8 cellular contexts compared by ENCODE assay signal in the genomic region with DNA sequence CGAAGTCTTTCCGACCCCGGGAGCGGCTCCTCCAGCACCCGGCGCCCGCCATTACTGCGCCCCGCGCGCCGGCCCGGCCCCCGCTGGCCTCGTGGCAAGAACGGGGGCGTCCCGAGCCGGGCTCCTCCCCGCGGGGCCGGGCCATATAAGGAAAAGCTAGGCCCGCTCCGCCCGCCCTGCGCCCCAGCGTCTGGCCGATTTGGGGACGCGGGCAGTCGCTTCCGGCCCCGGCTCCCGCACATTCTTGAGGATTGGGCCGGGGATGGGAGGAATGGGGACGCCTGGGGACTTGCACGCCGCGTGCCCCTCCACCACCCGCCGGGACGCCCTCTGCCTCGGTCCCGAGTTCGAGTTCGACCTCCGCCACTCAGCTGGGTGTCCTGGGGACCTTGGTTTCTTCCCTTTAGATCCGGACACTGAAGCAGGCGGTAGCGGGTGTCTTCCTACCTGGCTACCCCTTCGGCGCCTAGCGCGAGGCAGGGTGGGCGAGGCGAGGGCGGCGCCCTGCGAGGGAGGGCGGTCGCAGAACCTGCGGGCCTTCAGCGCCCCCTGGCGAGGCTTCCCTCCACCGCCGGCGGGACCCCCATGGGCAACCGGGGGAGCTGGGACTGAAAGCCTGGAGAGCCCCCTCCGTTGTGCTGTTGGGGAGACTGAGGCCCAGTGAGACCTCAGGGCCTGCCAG. TPM values are rescaled to one million over a fixed set of nuclear protein-coding genes. Genes with fewer than 3 reads are reported as not detected.
DNase-seq lines count a peak whose midpoint lies in the region; ATAC-seq and TF ChIP-seq lines count a peak whose summit lies in the region.

No MANE protein-coding gene starts in this region.

- no peak overlapping the region for H3K27ac ChIP-seq in PC-3 (ENCODE audit: low read length)

- peaks cover 33% of the 10 kb centered on the region for H3K4me1 ChIP-seq in PC-3 (ENCODE audit: insufficient read depth, low read length)

- peak; percentile 86 for TF ChIP-seq POLR2A in GM15510 (IDR thresholded peaks at IDR 0.05; ENCODE audit: borderline replicate concordance, extremely low read depth, insufficient read length)

- peaks cover 13% of the 10 kb centered on the region for H3K4me1 Mint-ChIP-seq in activated T-helper 17 cell treated with anti-CD3 and anti-CD28 coated beads, Interleukin-2, amount 50 U/mL, for 72 hours
- peaks cover 32 to 33% of the 10 kb centered on the region in 2 donors for H3K4me1 Mint-ChIP-seq in natural killer cell treated with Interleukin-12 subunit alpha and Interleukin-12 subunit beta and Interleukin-15 and Interleukin-18, amount 100 ng/mL, for 72 hours (ENCODE audit: low read depth in 2 of 2)
- H3K4me1 Mint-ChIP-seq in stimulated activated naive CD8-positive, alpha-beta T cell treated with anti-CD3 and anti-CD28 coated beads, Interleukin-15, Interleukin-2, amounts not matched to agents 100 ng/mL and 50 ng/mL, for 24 hours (ENCODE audit: low read depth): peaks cover 39% of the 10 kb centered on the region

- H3K4me3 Mint-ChIP-seq in activated T-helper 17 cell treated with anti-CD3 and anti-CD28 coated beads, Interleukin-2, amount 50 U/mL, for 72 hours: peak overlapping the region; percentile 86
- H3K4me3 Mint-ChIP-seq in natural killer cell treated with Interleukin-12 subunit alpha and Interleukin-12 subunit beta and Interleukin-15 and Interleukin-18, amount 100 ng/mL, for 72 hours: peak overlapping the region; percentile 91
- H3K4me3 Mint-ChIP-seq in stimulated activated naive CD8-positive, alpha-beta T cell treated with anti-CD3 and anti-CD28 coated beads, Interleukin-15, Interleukin-2, amounts not matched to agents 100 ng/mL and 50 ng/mL, for 24 hours: peak overlapping the region; percentile 92

- ATAC-seq in HG02885 (IDR thresholded peaks at IDR 0.05; ENCODE audit: poor library complexity, unreplicated experiment) (peak; percentile 64), PC-3 (no peak)
- ATAC-seq in activated T-helper 17 cell treated with anti-CD3 and anti-CD28 coated beads, Interleukin-2, amount 50 U/mL, for 72 hours (replicated peaks): peak; percentile 87
- peak; percentile 90 to 91 for ATAC-seq in natural killer cell treated with Interleukin-12 subunit alpha and Interleukin-12 subunit beta and Interleukin-15 and Interleukin-18, amount 100 ng/mL, for 72 hours

- intact Hi-C loops in PC-3 (cut with micrococcal nuclease): loop anchor here (2.0 kb wide), 1 partner anchor 136 kb away; no protein-coding TSS in a partner anchor

- CTCF ChIA-PET in PC-3 (lab: Charles Lee): interaction anchor here (0.7 to 0.8 kb wide), 2 partner anchors 17 to 22 kb away, joined by 3 to 4 read pairs; partner anchors contain the start of gene SELENOM

- H4K20me1 ChIP-seq in PC-3 (ENCODE audit: low read length): peaks cover 17% of the 10 kb centered on the region; the same call in 1 of the 2 replicates

- peak overlapping the region; percentile 73; the same call in 1 of the 2 replicates for H3K4me3 ChIP-seq in PC-3 (ENCODE audit: low read length)

- H3K9me3 ChIP-seq in PC-3 (ENCODE audit: low read length): no peaks in the 10 kb centered on the region

- H3K36me3 Mint-ChIP-seq in activated T-helper 17 cell treated with anti-CD3 and anti-CD28 coated beads, Interleukin-2, amount 50 U/mL, for 72 hours (ENCODE audit: low read depth): no peaks in the 10 kb centered on the region
- H3K36me3 Mint-ChIP-seq in natural killer cell treated with Interleukin-12 subunit alpha and Interleukin-12 subunit beta and Interleukin-15 and Interleukin-18, amount 100 ng/mL, for 72 hours: no peaks in the 10 kb centered on the region
- peaks cover 3% of the 10 kb centered on the region for H3K36me3 Mint-ChIP-seq in stimulated activated naive CD8-positive, alpha-beta T cell treated with anti-CD3 and anti-CD28 coated beads, Interleukin-15, Interleukin-2, amounts not matched to agents 100 ng/mL and 50 ng/mL, for 24 hours (ENCODE audit: low read depth)

- peak; percentile 55 for TF ChIP-seq CTCF in PC-3 (conservative IDR thresholded peaks at IDR 0.05; ENCODE audit: low read depth, low read length)

- no TSS peak for BruUV-seq in PC-3 (replicated peaks; lab: Mats Ljungman, UMichigan)

- DNase-seq in PC-3 (no peak), fibroblast of peridontal ligament (ENCODE audit: extremely low read depth) (peak; percentile 73), DMS153 (lab: John Stamatoyannopoulos, UW) (no peak)
- peak; percentile 90 for DNase-seq in natural killer cell treated with Interleukin-12 subunit alpha and Interleukin-12 subunit beta and Interleukin-15 and Interleukin-18, amount 100 ng/mL, for 72 hours (ENCODE audit: low spot score)

- H3K4me2 ChIP-seq in PC-3 (ENCODE audit: low read length): peak overlapping the region; percentile 95

- no peaks in the 10 kb centered on the region for H3K9me3 Mint-ChIP-seq in activated T-helper 17 cell treated with anti-CD3 and anti-CD28 coated beads, Interleukin-2, amount 50 U/mL, for 72 hours
- H3K9me3 Mint-ChIP-seq in natural killer cell treated with Interleukin-12 subunit alpha and Interleukin-12 subunit beta and Interleukin-15 and Interleukin-18, amount 100 ng/mL, for 72 hours: no peaks in the 10 kb centered on the region
- no peaks in the 10 kb centered on the region for H3K9me3 Mint-ChIP-seq in stimulated activated naive CD8-positive, alpha-beta T cell treated with anti-CD3 and anti-CD28 coated beads, Interleukin-15, Interleukin-2, amounts not matched to agents 100 ng/mL and 50 ng/mL, for 24 hours

- no peaks in the 10 kb centered on the region for H3K9me2 ChIP-seq in PC-3 (replicated peaks; ENCODE audit: low read length)

- H3K79me2 ChIP-seq in PC-3 (ENCODE audit: low read length): peaks cover 58% of the 10 kb centered on the region

- peaks cover 25% of the 10 kb centered on the region for H3K36me3 ChIP-seq in PC-3 (ENCODE audit: low read depth, low read length)

- H2AFZ ChIP-seq in PC-3 (ENCODE audit: low read length): no peak overlapping the region

- no peaks in the 10 kb centered on the region for H3K27me3 Mint-ChIP-seq in activated T-helper 17 cell treated with anti-CD3 and anti-CD28 coated beads, Interleukin-2, amount 50 U/mL, for 72 hours
- no peaks in the 10 kb centered on the region for H3K27me3 Mint-ChIP-seq in natural killer cell treated with Interleukin-12 subunit alpha and Interleukin-12 subunit beta and Interleukin-15 and Interleukin-18, amount 100 ng/mL, for 72 hours
- no peaks in the 10 kb centered on the region for H3K27me3 Mint-ChIP-seq in stimulated activated naive CD8-positive, alpha-beta T cell treated with anti-CD3 and anti-CD28 coated beads, Interleukin-15, Interleukin-2, amounts not matched to agents 100 ng/mL and 50 ng/mL, for 24 hours

- no peaks in the 10 kb centered on the region for H3F3A ChIP-seq in PC-3 (ENCODE audit: low read length, unreplicated experiment)

- peak overlapping the region; percentile 82 for H3K27ac Mint-ChIP-seq in activated T-helper 17 cell treated with anti-CD3 and anti-CD28 coated beads, Interleukin-2, amount 50 U/mL, for 72 hours
- peak overlapping the region; percentile 43 to 65 for H3K27ac Mint-ChIP-seq in natural killer cell treated with Interleukin-12 subunit alpha and Interleukin-12 subunit beta and Interleukin-15 and Interleukin-18, amount 100 ng/mL, for 72 hours
- H3K27ac Mint-ChIP-seq in stimulated activated naive CD8-positive, alpha-beta T cell treated with anti-CD3 and anti-CD28 coated beads, Interleukin-15, Interleukin-2, amounts not matched to agents 100 ng/mL and 50 ng/mL, for 24 hours: peak overlapping the region; percentile 86

- POLR2A ChIA-PET in PC-3 (lab: Charles Lee; ENCODE audit: unreplicated experiment): interaction anchor here (0.5 kb wide), 1 partner anchor 18 kb away, joined by 5 read pairs; no protein-coding TSS in a partner anchor

- no peaks in the 10 kb centered on the region for H3K27me3 ChIP-seq in PC-3 (ENCODE audit: low read length)

- H3K9ac ChIP-seq in PC-3 (ENCODE audit: low read length): peak overlapping the region; percentile 33; the same call in 1 of the 2 replicates

RNA-seq across cellular contexts. Expression of gene SMTN, which starts 3.8 kb away (rescaled TPM):
- 145 and 167 TPM in 2 replicates for total RNA-seq in PC-3 (2014; rRNA removed)
- 10 to 100 TPM; 42.6 to 58.4 TPM for total RNA-seq in activated T-helper 17 cell treated with anti-CD3 and anti-CD28 coated beads, Interleukin-2, amount 50 U/mL, for 72 hours
- 10 to 100 TPM; 17.2 to 19.9 TPM for total RNA-seq in natural killer cell treated with Interleukin-12 subunit alpha and Interleukin-12 subunit beta and Interleukin-15 and Interleukin-18, amount 100 ng/mL, for 72 hours

RNA-seq across cellular contexts. Expression of gene SELENOM, which starts 22.4 kb away (rescaled TPM):
- total RNA-seq in PC-3 (2014; rRNA removed): 36.8 and 56.7 TPM in 2 replicates
- 10 to 100 TPM in 1 of 2 donors, 1 to 10 TPM in 1; 4.5 to 20.4 TPM for total RNA-seq in activated T-helper 17 cell treated with anti-CD3 and anti-CD28 coated beads, Interleukin-2, amount 50 U/mL, for 72 hours
- total RNA-seq in natural killer cell treated with Interleukin-12 subunit alpha and Interleukin-12 subunit beta and Interleukin-15 and Interleukin-18, amount 100 ng/mL, for 72 hours: 1 to 10 TPM; 4.4 to 6.0 TPM

RNA-seq across cellular contexts. Expression of gene INPP5J, which starts 37.8 kb away (rescaled TPM):
- total RNA-seq in PC-3 (2014; rRNA removed): 2.1 and 3.1 TPM in 2 replicates
- under 1 TPM; 0.09 to 0.34 TPM for total RNA-seq in activated T-helper 17 cell treated with anti-CD3 and anti-CD28 coated beads, Interleukin-2, amount 50 U/mL, for 72 hours
- under 1 TPM in 1 of 2 donors, not detected in 1; 0.19 TPM for total RNA-seq in natural killer cell treated with Interleukin-12 subunit alpha and Interleukin-12 subunit beta and Interleukin-15 and Interleukin-18, amount 100 ng/mL, for 72 hours

RNA-seq across cellular contexts. Expression of gene PLA2G3, which starts 55.4 kb away (rescaled TPM):
- total RNA-seq in PC-3 (2014; rRNA removed): not detected in 2 replicates
- total RNA-seq in activated T-helper 17 cell treated with anti-CD3 and anti-CD28 coated beads, Interleukin-2, amount 50 U/mL, for 72 hours: not detected
- total RNA-seq in natural killer cell treated with Interleukin-12 subunit alpha and Interleukin-12 subunit beta and Interleukin-15 and Interleukin-18, amount 100 ng/mL, for 72 hours: not detected

Comparison
In these comparisons a context has a peak if more than half of its experiments do, and no peak if none do; other contexts are left out.
1. DNase-seq: peak in fibroblast of peridontal ligament (single experiment) and natural killer cell treated with Interleukin-12 subunit alpha and Interleukin-12 subunit beta and Interleukin-15 and Interleukin-18, amount 100 ng/mL, for 72 hours (single experiment); none in PC-3 (single experiment) and DMS153 (single experiment).
2. Peak in every context shown above with its lines, with median percentiles within 50 percentile points of each other: H3K27ac Mint-ChIP-seq and H3K4me3 Mint-ChIP-seq.